Comparison of ENCODE assay signal across 1 cellular context in genomic region chr6:167839755-167840154, GRCh38.
A peak's percentile ranks its signal among the peaks of the same experiment; 100 is the strongest.
TF ChIP-seq lines count a peak whose summit lies in the region.

No MANE protein-coding gene starts in this region.

TF ChIP-seq in HepG2, 621 proteins besides CTCF, POLR2A, EP300 and RAD21 (continued from another document and continues in another):
- TF ChIP-seq ZNF318 (CRISPR knock-in tag; IDR thresholded peaks at IDR 0.05) (0 out of 2 replicates have a peak, but pooled peaks have one; percentile 54), ZFP1 (CRISPR knock-in tag; IDR thresholded peaks at IDR 0.05) (no peak), ZNF331 (CRISPR knock-in tag; IDR thresholded peaks at IDR 0.05) (peak; percentile 32; the same call in 1 of the 2 replicates), ZNF615 (CRISPR knock-in tag; IDR thresholded peaks at IDR 0.05; ENCODE audit: borderline replicate concordance) (no peak), SP1 (IDR thresholded peaks at IDR 0.05) (no peak), SP1 (CRISPR knock-in tag; IDR thresholded peaks at IDR 0.05) (no peak), FLYWCH1 (CRISPR knock-in tag; IDR thresholded peaks at IDR 0.05) (no peak), DRAP1 (CRISPR knock-in tag; IDR thresholded peaks at IDR 0.05) (peak; percentile 41; the same call in 1 of the 2 replicates), MBNL3 (CRISPR knock-in tag; conservative IDR thresholded peaks at IDR 0.05) (no peak), ZNF878 (CRISPR knock-in tag; IDR thresholded peaks at IDR 0.05) (no peak), ZNF839 (CRISPR knock-in tag; IDR thresholded peaks at IDR 0.05; ENCODE audit: borderline replicate concordance) (no peak), HMGXB3 (CRISPR knock-in tag; IDR thresholded peaks at IDR 0.05; ENCODE audit: borderline replicate concordance) (no peak), HNF4A (CRISPR knock-in tag; IDR thresholded peaks at IDR 0.05) (peak; percentile 58), SIN3B (IDR thresholded peaks at IDR 0.05; ENCODE audit: low read length) (no peak), IRF1 (CRISPR knock-in tag; IDR thresholded peaks at IDR 0.05; ENCODE audit: low read depth) (no peak), HMGXB4 (CRISPR knock-in tag; IDR thresholded peaks at IDR 0.05; ENCODE audit: borderline replicate concordance in 1 of 2, low read depth in 1 of 2) (0 out of 4 replicates have a peak, but pooled peaks of 1 of the 2 experiments have one; percentile 27), TRAFD1 (CRISPR knock-in tag; IDR thresholded peaks at IDR 0.05; ENCODE audit: borderline replicate concordance) (no peak), SPEN (CRISPR knock-in tag; IDR thresholded peaks at IDR 0.05; ENCODE audit: low read depth) (no peak), NCOA5 (CRISPR knock-in tag; IDR thresholded peaks at IDR 0.05) (no peak), MED1 (CRISPR knock-in tag; IDR thresholded peaks at IDR 0.05) (peak; percentile 36; the same call in 1 of the 2 replicates), ZNF557 (CRISPR knock-in tag; IDR thresholded peaks at IDR 0.05) (no peak), CAMTA2 (CRISPR knock-in tag; IDR thresholded peaks at IDR 0.05; ENCODE audit: borderline replicate concordance) (no peak), ZFP37 (CRISPR knock-in tag; IDR thresholded peaks at IDR 0.05; ENCODE audit: borderline replicate concordance) (no peak), KLF15 (CRISPR knock-in tag; IDR thresholded peaks at IDR 0.05; ENCODE audit: borderline replicate concordance) (no peak), THAP7 (CRISPR knock-in tag; IDR thresholded peaks at IDR 0.05) (no peak; the same call in 1 of the 2 replicates), FOXP1 (IDR thresholded peaks at IDR 0.05) (no peak), FOXP1 (CRISPR knock-in tag; IDR thresholded peaks at IDR 0.05) (peak; percentile 22; the same call in 1 of the 2 replicates), FIP1L1 (IDR thresholded peaks at IDR 0.05; ENCODE audit: borderline replicate concordance, insufficient read depth, low read depth, low read length) (no peak), REXO4 (CRISPR knock-in tag; IDR thresholded peaks at IDR 0.05; ENCODE audit: borderline replicate concordance) (no peak), NFRKB (IDR thresholded peaks at IDR 0.05) (no peak), CREB3 (CRISPR knock-in tag; IDR thresholded peaks at IDR 0.05) (no peak), KLF12 (CRISPR knock-in tag; IDR thresholded peaks at IDR 0.05; ENCODE audit: borderline replicate concordance) (no peak), ZBTB7B (CRISPR knock-in tag; IDR thresholded peaks at IDR 0.05) (no peak)
